ENCODE assay signal across 13 cellular contexts in the genomic region with DNA sequence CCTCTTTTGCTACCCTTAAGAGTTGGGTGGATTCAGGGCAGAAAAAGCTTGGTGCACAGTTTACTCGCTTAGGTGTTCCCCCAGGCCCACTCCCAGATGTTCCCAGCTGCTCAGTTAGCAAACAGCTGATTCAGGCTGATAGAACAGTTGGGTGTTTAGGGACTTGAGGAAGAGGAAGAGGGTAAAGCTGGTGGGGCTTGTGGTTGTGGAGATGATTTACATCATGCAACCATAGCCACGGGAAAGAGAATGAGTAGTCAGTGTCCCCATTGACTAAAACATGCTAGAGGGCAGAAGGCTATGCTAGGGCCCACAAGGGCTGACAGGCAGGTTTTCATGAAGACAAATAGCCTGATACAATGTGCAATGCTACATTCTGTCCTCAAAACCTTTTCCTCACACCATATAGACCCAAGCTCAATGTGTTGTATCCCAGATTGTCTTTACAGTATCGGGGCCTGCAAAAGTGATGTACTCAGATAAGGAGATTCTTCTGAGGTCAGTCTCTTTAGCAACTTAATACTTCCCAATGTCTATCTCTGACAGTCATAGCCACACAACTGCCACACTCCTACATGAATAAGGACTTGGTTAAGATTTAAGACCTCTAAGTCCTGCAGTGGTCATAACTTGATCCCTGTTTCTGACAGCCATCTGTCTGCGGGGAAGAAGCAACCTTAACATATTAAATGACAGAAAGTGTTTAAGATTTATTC. TPM values are rescaled to one million over a fixed set of nuclear protein-coding genes. Genes with fewer than 3 reads are reported as not detected.
DNase-seq lines count a peak whose midpoint lies in the region; ATAC-seq, FAIRE-seq and TF ChIP-seq lines count a peak whose summit lies in the region.
"Had no signal": no experiment of that assay in that cellular context is flagged by ENCODE, and none has a peak within 500 bp of the region (broad histone marks: within the 10 kb centered on the region; RNA-seq: fewer than 3 reads in every experiment).

No MANE protein-coding gene starts in this region.

- no peaks in the 10 kb centered on the region for H3K36me3 ChIP-seq in HepG2 (replicated peaks in 1 of 2; ENCODE audit: control insufficient read depth in 1 of 2, insufficient read depth in 2 of 2, low read length in 2 of 2)
- no peaks in the 10 kb centered on the region for H3K36me3 ChIP-seq in uterus

- H3K9me3 ChIP-seq in HepG2 (ENCODE audit: low read length) (no peaks in the 10 kb centered on the region), uterus (no peaks in the 10 kb centered on the region)

- H3K9me3 Mint-ChIP-seq in dendritic cell treated with granulocyte-macrophage colony-stimulating factor and Interleukin-4, amounts not matched to agents 40 ng/mL and 50 ng/mL, for 4 days, result no peaks in the 10 kb centered on the region

- no peak overlapping the region for H3K4me3 Mint-ChIP-seq in dendritic cell treated with granulocyte-macrophage colony-stimulating factor and Interleukin-4, amounts not matched to agents 40 ng/mL and 50 ng/mL, for 4 days
- H3K4me3 Mint-ChIP-seq: central memory CD8-positive, alpha-beta T cell had no signal

- ATAC-seq in GM21619 (IDR thresholded peaks at IDR 0.05; ENCODE audit: unreplicated experiment) (peak; percentile 80), HG03378 (IDR thresholded peaks at IDR 0.05; ENCODE audit: unreplicated experiment) (peak; percentile 78), HepG2 (no peak), GM19328 (IDR thresholded peaks at IDR 0.05; ENCODE audit: unreplicated experiment) (no peak)
- ATAC-seq: activated CD4-positive, CD25-positive, alpha-beta regulatory T cell treated with anti-CD3 and anti-CD28 coated beads, Interleukin-2, amount 50 U/mL, for 24 hours had no signal

- CTCF ChIA-PET in HepG2 (lab: Yijun Ruan, JAX; ENCODE audit: low intra/inter-chr PET ratio, low total read pairs), result no interaction called here

- no peaks in the 10 kb centered on the region for H4K20me1 ChIP-seq in HepG2 (ENCODE audit: insufficient read depth, low read length)

- peaks cover 52% of the 10 kb centered on the region for H3K4me1 Mint-ChIP-seq in dendritic cell treated with granulocyte-macrophage colony-stimulating factor and Interleukin-4, amounts not matched to agents 40 ng/mL and 50 ng/mL, for 4 days (ENCODE audit: low read depth)
- H3K4me1 Mint-ChIP-seq: central memory CD8-positive, alpha-beta T cell had no signal

- TF ChIP-seq RAD21 in HepG2 (CRISPR knock-in tag; IDR thresholded peaks at IDR 0.05), result no peak

- no peak overlapping the region for H3K9ac ChIP-seq in HepG2 (ENCODE audit: insufficient read depth, low read depth, low read length)

- no peaks in the 10 kb centered on the region for H3K79me2 ChIP-seq in HepG2 (ENCODE audit: insufficient read depth, low read length)

- DNase-seq in GM12891 (ENCODE audit: insufficient read length, low spot score), result no peak
- no peak for DNase-seq in hippocampal formation (lab: John Stamatoyannopoulos, UW)
- DNase-seq in HepG2 (ENCODE audit: low spot score), result no peak
- DNase-seq in uterus, result no peak
- DNase-seq: NCI-H2081 treated with DMSO at 0.1 percent for 48 hours had no signal

- POLR2A ChIA-PET in HepG2 (lab: Yijun Ruan, JAX), result no interaction called here

- in situ Hi-C loops in HepG2 (cut with HindIII; ENCODE audit: extremely low pct_ligation_motif_present, low pct_unique_long_range_greater_than_20kb), result no loop called here

- no peaks in the 10 kb centered on the region for H3K36me3 Mint-ChIP-seq in dendritic cell treated with granulocyte-macrophage colony-stimulating factor and Interleukin-4, amounts not matched to agents 40 ng/mL and 50 ng/mL, for 4 days (ENCODE audit: low read depth)

- TF ChIP-seq CTCF in HepG2 (CRISPR knock-in tag; IDR thresholded peaks at IDR 0.05) (no peak), uterus (IDR thresholded peaks at IDR 0.05) (no peak)

- H3K27me3 ChIP-seq in HepG2 (ENCODE audit: control insufficient read depth in 1 of 2, insufficient read depth in 2 of 2, low read length in 2 of 2), result peaks cover 0 to 4% of the 10 kb centered on the region in 2 experiments; a peak in 2 of 5 replicates
- H3K27me3 ChIP-seq in uterus, result no peaks in the 10 kb centered on the region

- H3K4me3 ChIP-seq in HepG2 (replicated peaks in 1 of 3; ENCODE audit: insufficient read depth in 1 of 3, low read depth in 2 of 3, low read length in 3 of 3) (no peak overlapping the region), uterus (no peak overlapping the region)

- no peak overlapping the region for H3K27ac ChIP-seq in HepG2 (ENCODE audit: extremely low read length, insufficient read depth, low read length)
- no peak overlapping the region for H3K27ac ChIP-seq in uterus

- no peak for TF ChIP-seq EP300 in HepG2 (IDR thresholded peaks at IDR 0.05; ENCODE audit: low read depth in 2 of 2, low read length in 2 of 2)
- TF ChIP-seq EP300 in HepG2 (CRISPR knock-in tag; IDR thresholded peaks at IDR 0.05; ENCODE audit: borderline replicate concordance), result no peak

- FAIRE-seq in GM12891 (lab: Jason Lieb, UNC) (no peak), HepG2 (lab: Jason Lieb, UNC) (no peak)
- FAIRE-seq: keratinocyte had no signal

- no peak for TF ChIP-seq POLR2A in GM12891 (IDR thresholded peaks at IDR 0.05; ENCODE audit: low read depth, low read length)
- TF ChIP-seq POLR2A in HepG2 (IDR thresholded peaks at IDR 0.05; ENCODE audit: insufficient read depth in 1 of 2, low read depth in 2 of 2, low read length in 2 of 2), result no peak
- TF ChIP-seq POLR2A in uterus (IDR thresholded peaks at IDR 0.05), result no peak

- H2AFZ ChIP-seq in HepG2 (ENCODE audit: low read length), result no peak overlapping the region

- H3K27me3 Mint-ChIP-seq in dendritic cell treated with granulocyte-macrophage colony-stimulating factor and Interleukin-4, amounts not matched to agents 40 ng/mL and 50 ng/mL, for 4 days, result peaks cover 16% of the 10 kb centered on the region

- H3K4me1 ChIP-seq in HepG2 (ENCODE audit: insufficient read depth, low read length) (peaks cover 40% of the 10 kb centered on the region), uterus (no peaks in the 10 kb centered on the region)

- H3K4me2 ChIP-seq in HepG2 (ENCODE audit: low read depth, low read length), result no peak overlapping the region

- H3K27ac Mint-ChIP-seq in dendritic cell treated with granulocyte-macrophage colony-stimulating factor and Interleukin-4, amounts not matched to agents 40 ng/mL and 50 ng/mL, for 4 days, result peak overlapping the region; percentile 40

- 74% methylated on average over 4 of the region's 4 CpGs for WGBS in HepG2 (ENCODE audit: low lambda C conversion rate)

- BruUV-seq in HepG2 (replicated peaks; lab: Mats Ljungman, UMichigan), result no TSS peak

- intact Hi-C loops in dendritic cell treated with granulocyte-macrophage colony-stimulating factor and Interleukin-4, amounts not matched to agents 40 ng/mL and 50 ng/mL, for 4 days (cut with micrococcal nuclease), result no loop called here
- intact Hi-C loops in HepG2 (cut with micrococcal nuclease; ENCODE audit: unreplicated experiment), result no loop called here
- intact Hi-C loops in uterus (cut with DNase I; ENCODE audit: low total_unique reads), result no loop called here

TF ChIP-seq in GM12891, 5 proteins besides CTCF, POLR2A, EP300 and RAD21:
- TF ChIP-seq SPI1 (IDR thresholded peaks at IDR 0.05; ENCODE audit: low read depth, low read length) (peak; percentile 31; the same call in 1 of the 2 replicates), POU2F2 (IDR thresholded peaks at IDR 0.05; ENCODE audit: low read depth, low read length) (no peak)

RNA-seq across cellular contexts. Expression of gene COLEC12, which starts 15.6 kb away (rescaled TPM):
- 0.03 TPM for polyA plus RNA-seq in GM12891 (2012; ENCODE audit: low read depth, missing spikeins)
- total RNA-seq in HepG2 (2016; rRNA removed; fragmentation: Illumina TruSeq; extraction: Trizol) (0.02 TPM in 1 of 2 replicates, not detected in the other), uterus (10 to 100 TPM; 20.2 to 81.3 (median 29.1) TPM)
- total RNA-seq in HepG2 (2016; cell fraction: cytosol; rRNA removed; fragmentation: Illumina TruSeq; extraction: Trizol; ENCODE audit: low read depth), result not detected in 2 replicates
- 0.02 TPM in 1 of 2 replicates, not detected in the other for total RNA-seq in HepG2 (2016; cell fraction: insoluble cytoplasmic fraction; rRNA removed; fragmentation: Illumina TruSeq; extraction: Trizol)
- total RNA-seq in HepG2 (2016; cell fraction: membrane; rRNA removed; fragmentation: Illumina TruSeq; extraction: Trizol), result not detected in 2 replicates
- total RNA-seq in HepG2 (2016; cell fraction: nucleus; rRNA removed; fragmentation: Illumina TruSeq; extraction: Trizol), result 0.06 TPM in 1 of 2 replicates, not detected in the other
- 0.11 and 0.21 TPM in 2 replicates for polyA plus RNA-seq in HepG2 (2011; rRNA removed)
- polyA plus RNA-seq in HepG2 (2011; cell fraction: cytosol; rRNA removed), result 0.09 and 0.13 TPM in 2 replicates
- polyA plus RNA-seq in HepG2 (2011; cell fraction: nucleus; rRNA removed), result 0.14 TPM in 2 replicates
- 0.80 and 1.8 TPM in 2 replicates for polyA plus RNA-seq in HepG2 (2012)
- polyA plus RNA-seq in HepG2 (2016; cell fraction: cytosol; fragmentation: Illumina TruSeq; extraction: Trizol; ENCODE audit: low read depth), result 0.02 TPM in 1 of 2 replicates, not detected in the other
- not detected in 2 replicates for polyA plus RNA-seq in HepG2 (2016; cell fraction: insoluble cytoplasmic fraction; fragmentation: Illumina TruSeq; extraction: Trizol; ENCODE audit: low read depth)
- polyA plus RNA-seq in HepG2 (2016; cell fraction: membrane; fragmentation: Illumina TruSeq; extraction: Trizol; ENCODE audit: low read depth), result not detected in 2 replicates
- polyA plus RNA-seq in HepG2 (2016; cell fraction: nucleus; fragmentation: Illumina TruSeq; extraction: Trizol; ENCODE audit: insufficient read depth, low read depth), result 0.09 TPM in 1 of 2 replicates, not detected in the other
- polyA minus RNA-seq in HepG2 (2011; rRNA and poly(A)+ RNA removed; ENCODE audit: low replicate concordance), result 0.04 TPM in 1 of 2 replicates, not detected in the other
- 0.10 TPM in 1 of 2 replicates, not detected in the other for polyA minus RNA-seq in HepG2 (2011; cell fraction: cytosol; rRNA and poly(A)+ RNA removed)
- polyA minus RNA-seq in HepG2 (2011; cell fraction: nucleus; rRNA and poly(A)+ RNA removed), result 0.13 and 0.25 TPM in 2 replicates
- total RNA-seq: HT-29 had no signal
- polyA plus RNA-seq: keratinocyte had no signal

Comparison
In these comparisons a context has a peak if more than half of its experiments do, and no peak if none do; other contexts are left out.
1. ATAC-seq: peak in GM21619 (single experiment) and HG03378 (single experiment); none in HepG2 (single experiment) and GM19328 (single experiment).
2. RNA of gene COLEC12, which starts 15.6 kb away (total RNA-seq): 20.2 to 81.3 TPM in uterus; 0.02 to 0.06 TPM in HepG2; every median in the first group is over 10 times any median in the second.